2 cellular contexts compared by ENCODE assay signal in genomic region chr3:134242649-134243637, GRCh38.
TF ChIP-seq lines count a peak whose summit lies in the region.

No MANE protein-coding gene starts in this region.

TF ChIP-seq in IMR-90, 13 proteins besides CTCF, POLR2A, EP300 and RAD21:
- TF ChIP-seq BHLHE40 (IDR thresholded peaks at IDR 0.05; ENCODE audit: low read depth, low read length) (0 out of 2 replicates have a peak, but pooled peaks have one; percentile 26), CEBPB (IDR thresholded peaks at IDR 0.05; ENCODE audit: low read depth, low read length) (peak; percentile 99), ELK1 (IDR thresholded peaks at IDR 0.05; ENCODE audit: borderline replicate concordance, low read depth, low read length) (no peak), FOS (IDR thresholded peaks at IDR 0.05; ENCODE audit: low read depth, low read length) (no peak), MXI1 (IDR thresholded peaks at IDR 0.05; ENCODE audit: borderline replicate concordance, low read depth, low read length) (peak; percentile 75; the same call in 1 of the 2 replicates), USF2 (IDR thresholded peaks at IDR 0.05; ENCODE audit: low read depth, low read length) (peak; percentile 34; the same call in 1 of the 2 replicates), CHD1 (IDR thresholded peaks at IDR 0.05; ENCODE audit: low read depth, low read length) (no peak)

TF ChIP-seq in GM12878, 131 proteins besides CTCF, POLR2A, EP300 and RAD21:
- TF ChIP-seq NKRF (conservative IDR thresholded peaks at IDR 0.05) (no peak), ZSCAN29 (IDR thresholded peaks at IDR 0.05) (no peak), RB1 (IDR thresholded peaks at IDR 0.05; ENCODE audit: borderline replicate concordance) (no peak), PBX3 (IDR thresholded peaks at IDR 0.05; ENCODE audit: insufficient replicate concordance, low read depth, low read length) (no peak), EGR1 (IDR thresholded peaks at IDR 0.05; ENCODE audit: borderline replicate concordance in 1 of 2, low read depth in 2 of 2, low read length in 2 of 2) (no peak), TAF1 (IDR thresholded peaks at IDR 0.05; ENCODE audit: borderline replicate concordance, low read depth, low read length) (no peak), HDGF (IDR thresholded peaks at IDR 0.05) (no peak), CBFB (IDR thresholded peaks at IDR 0.05; ENCODE audit: low read depth) (no peak), POU2F2 (IDR thresholded peaks at IDR 0.05; ENCODE audit: borderline replicate concordance, low read depth, low read length) (no peak), BMI1 (IDR thresholded peaks at IDR 0.05; ENCODE audit: borderline replicate concordance) (no peak), CHD1 (IDR thresholded peaks at IDR 0.05; ENCODE audit: low read depth, low read length) (no peak), SRF (IDR thresholded peaks at IDR 0.05; ENCODE audit: low read depth in 2 of 2, low read length in 2 of 2) (no peak), TCF12 (IDR thresholded peaks at IDR 0.05; ENCODE audit: low read depth, low read length) (no peak), ZNF384 (IDR thresholded peaks at IDR 0.05; ENCODE audit: borderline replicate concordance, low read depth, low read length) (no peak)
